Comparison of ENCODE assay signal across 8 cellular contexts in genomic region chr1:161133220-161133740, GRCh38. TPM values are rescaled to one million over a fixed set of nuclear protein-coding genes. Genes with fewer than 3 reads are reported as not detected.
DNase-seq lines count a peak whose midpoint lies in the region; ATAC-seq and TF ChIP-seq lines count a peak whose summit lies in the region.

No MANE protein-coding gene starts in this region.

- H3K36me3 Mint-ChIP-seq in activated CD8-positive, alpha-beta T cell treated with anti-CD3 and anti-CD28 coated beads, Interleukin-2, amount 10 ng/mL, durations not matched to agents 7 days and 5 days (ENCODE audit: low read depth), result peaks cover 29% of the 10 kb centered on the region
- H3K36me3 Mint-ChIP-seq in activated CD8-positive, alpha-beta T cell treated with anti-CD3 and anti-CD28 coated beads for 36 hours (ENCODE audit: low read depth), result peaks cover 24% of the 10 kb centered on the region

- no peaks in the 10 kb centered on the region for H3K27me3 Mint-ChIP-seq in activated CD8-positive, alpha-beta T cell treated with anti-CD3 and anti-CD28 coated beads, Interleukin-2, amount 10 ng/mL, durations not matched to agents 7 days and 5 days (ENCODE audit: low read depth)
- no peaks in the 10 kb centered on the region for H3K27me3 Mint-ChIP-seq in activated CD8-positive, alpha-beta T cell treated with anti-CD3 and anti-CD28 coated beads for 36 hours

- H3K9me2 ChIP-seq in SK-N-SH, result no peaks in the 10 kb centered on the region

- 2% methylated on average over 11 of the region's 11 CpGs for WGBS in SK-N-SH (ENCODE audit: low lambda C conversion rate)
- WGBS in upper lobe of left lung, 2 donors, result 6 to 8% methylated on average over 11 of the region's 11 CpGs

- H4K20me1 ChIP-seq in SK-N-SH (ENCODE audit: insufficient read depth), result no peaks in the 10 kb centered on the region

- TF ChIP-seq EP300 in SK-N-SH (IDR thresholded peaks at IDR 0.05; ENCODE audit: borderline replicate concordance in 1 of 2, low read depth in 1 of 2, low read length in 1 of 2) (no peak), upper lobe of left lung (IDR thresholded peaks at IDR 0.05) (peak in 1 of 4 donors; percentile 51)

- H2AFZ ChIP-seq in SK-N-SH (ENCODE audit: low read depth), result peak overlapping the region; percentile 91

- TF ChIP-seq RAD21 in SK-N-SH (IDR thresholded peaks at IDR 0.05; ENCODE audit: low read length), result no peak

- H3K9me3 Mint-ChIP-seq in activated CD8-positive, alpha-beta T cell treated with anti-CD3 and anti-CD28 coated beads, Interleukin-2, amount 10 ng/mL, durations not matched to agents 7 days and 5 days (ENCODE audit: insufficient read depth), result no peaks in the 10 kb centered on the region
- H3K9me3 Mint-ChIP-seq in activated CD8-positive, alpha-beta T cell treated with anti-CD3 and anti-CD28 coated beads for 36 hours, result no peaks in the 10 kb centered on the region

- H3K9me3 ChIP-seq in SK-N-SH, result no peaks in the 10 kb centered on the region
- no peaks in the 10 kb centered on the region for H3K9me3 ChIP-seq in iPS-18c (ENCODE audit: control insufficient read depth, insufficient read depth, low read length)
- H3K9me3 ChIP-seq in upper lobe of left lung, result no peaks in the 10 kb centered on the region

- H3K4me1 ChIP-seq in SK-N-SH (ENCODE audit: control insufficient read depth in 1 of 2, insufficient read depth in 2 of 2, low read depth in 1 of 2, low read length in 1 of 2) (peaks cover 5 to 13% of the 10 kb centered on the region in 2 experiments; a peak in 3 of 4 replicates), upper lobe of left lung (peaks cover 37 to 60% (median 44%) of the 10 kb centered on the region in 4 donors)

- CTCF ChIA-PET in activated CD8-positive, alpha-beta T cell treated with anti-CD3 and anti-CD28 coated beads, Interleukin-2, amount 10 ng/mL, durations not matched to agents 7 days and 5 days (lab: Charles Lee), result interaction anchor here (0.7 to 1.7 kb wide), 15 partner anchors 12 to 406 kb away, joined by 3 to 16 read pairs (median 4); partner anchors contain the start of genes ARHGAP30, KLHDC9, NIT1 and PFDN2
- CTCF ChIA-PET in activated CD8-positive, alpha-beta T cell treated with anti-CD3 and anti-CD28 coated beads for 36 hours (lab: Charles Lee), result interaction anchor here (0.6 to 3.0 kb wide), 6 partner anchors 10 to 136 kb away, joined by 3 to 10 read pairs (median 4); partner anchors contain the start of genes KLHDC9 and PPOX
- CTCF ChIA-PET in SK-N-SH (lab: Yijun Ruan, JAX), result interaction anchor here (0.8 to 5.0 kb wide), 8 partner anchors 9 to 143 kb away, joined by 3 to 21 read pairs (median 4); no protein-coding TSS in a partner anchor

- no peak overlapping the region for H3K4me3 Mint-ChIP-seq in activated CD8-positive, alpha-beta T cell treated with anti-CD3 and anti-CD28 coated beads, Interleukin-2, amount 10 ng/mL, durations not matched to agents 7 days and 5 days
- no peak overlapping the region for H3K4me3 Mint-ChIP-seq in activated CD8-positive, alpha-beta T cell treated with anti-CD3 and anti-CD28 coated beads for 36 hours

- H3K27ac ChIP-seq in SK-N-SH (ENCODE audit: low read depth in 2 of 2, low read length in 1 of 2), result peak overlapping the region; percentile 91 to 96
- H3K27ac ChIP-seq in upper lobe of left lung, result peak overlapping the region; percentile 97 to 100 (median 98)

- H3K9ac ChIP-seq in SK-N-SH, result peak overlapping the region; percentile 89

- peaks cover 14% of the 10 kb centered on the region for H3F3A ChIP-seq in SK-N-SH (replicated peaks; ENCODE audit: insufficient read depth)

- H3K27ac Mint-ChIP-seq in activated CD8-positive, alpha-beta T cell treated with anti-CD3 and anti-CD28 coated beads, Interleukin-2, amount 10 ng/mL, durations not matched to agents 7 days and 5 days, result no peak overlapping the region
- H3K27ac Mint-ChIP-seq in activated CD8-positive, alpha-beta T cell treated with anti-CD3 and anti-CD28 coated beads for 36 hours, result no peak overlapping the region

- POLR2A ChIA-PET in activated CD8-positive, alpha-beta T cell treated with anti-CD3 and anti-CD28 coated beads, Interleukin-2, amount 10 ng/mL, durations not matched to agents 7 days and 5 days (lab: Charles Lee), result interaction anchor here (0.6 to 4.3 kb wide), 12 partner anchors 8 to 94 kb away, joined by 3 to 28 read pairs (median 6); partner anchors contain the start of genes ARHGAP30, KLHDC9, NIT1 and PFDN2
- POLR2A ChIA-PET in activated CD8-positive, alpha-beta T cell treated with anti-CD3 and anti-CD28 coated beads for 36 hours (lab: Charles Lee), result interaction anchor here (0.6 to 3.6 kb wide), 14 partner anchors 8 to 332 kb away, joined by 3 to 23 read pairs (median 4); partner anchors contain the start of genes NDUFS2 and UFC1
- POLR2A ChIA-PET in SK-N-SH (lab: Yijun Ruan, JAX), result interaction anchor here (0.9 to 1.8 kb wide), 6 partner anchors 11 to 87 kb away, joined by 3 to 12 read pairs (median 7); partner anchors contain the start of genes PPOX, UFC1 and USF1

- no peak for TF ChIP-seq CTCF in activated CD8-positive, alpha-beta T cell treated with anti-CD3 and anti-CD28 coated beads for 36 hours (IDR thresholded peaks at IDR 0.05)
- TF ChIP-seq CTCF in SK-N-SH (IDR thresholded peaks at IDR 0.05), result no peak
- TF ChIP-seq CTCF in upper lobe of left lung (IDR thresholded peaks at IDR 0.05), result no peak

- peaks cover 16 to 24% of the 10 kb centered on the region in 2 experiments for H3K36me3 ChIP-seq in SK-N-SH (replicated peaks in 1 of 2; ENCODE audit: control insufficient read depth in 1 of 2, insufficient read depth in 2 of 2, low read length in 1 of 2)
- H3K36me3 ChIP-seq in upper lobe of left lung, result peaks cover 4 to 19% (median 10%) of the 10 kb centered on the region in 4 donors

- H3K27me3 ChIP-seq in SK-N-SH (ENCODE audit: insufficient read depth), result no peaks in the 10 kb centered on the region
- no peaks in the 10 kb centered on the region for H3K27me3 ChIP-seq in upper lobe of left lung

- no peak for TF ChIP-seq POLR2A in upper lobe of left lung (IDR thresholded peaks at IDR 0.05)

- intact Hi-C loops in activated CD8-positive, alpha-beta T cell treated with anti-CD3 and anti-CD28 coated beads for 36 hours (cut with micrococcal nuclease), result no loop called here

- H3K4me2 ChIP-seq in SK-N-SH, result peak overlapping the region; percentile 73

- peak; percentile 1 for ATAC-seq in activated CD8-positive, alpha-beta T cell treated with anti-CD3 and anti-CD28 coated beads, Interleukin-2, amount 10 ng/mL, durations not matched to agents 7 days and 5 days
- ATAC-seq in activated CD8-positive, alpha-beta T cell treated with anti-CD3 and anti-CD28 coated beads for 36 hours, result no peak
- ATAC-seq in upper lobe of left lung (ENCODE audit: low FRiP score in 2 of 2), result no peak

- H3K4me3 ChIP-seq in SK-N-SH (ENCODE audit: low read depth in 2 of 2, low read length in 1 of 2), result peak overlapping the region; percentile 54 to 74
- peak overlapping the region; percentile 93 for H3K4me3 ChIP-seq in iPS-18c (ENCODE audit: insufficient read depth, low read depth, low read length)
- H3K4me3 ChIP-seq in upper lobe of left lung, result peak overlapping the region; percentile 44 to 88 (median 70)

- H3K4me1 Mint-ChIP-seq in activated CD8-positive, alpha-beta T cell treated with anti-CD3 and anti-CD28 coated beads, Interleukin-2, amount 10 ng/mL, durations not matched to agents 7 days and 5 days (ENCODE audit: low read depth), result peaks cover 39% of the 10 kb centered on the region
- peaks cover 38% of the 10 kb centered on the region for H3K4me1 Mint-ChIP-seq in activated CD8-positive, alpha-beta T cell treated with anti-CD3 and anti-CD28 coated beads for 36 hours (ENCODE audit: low read depth)

- DNase-seq in activated CD8-positive, alpha-beta T cell treated with anti-CD3 and anti-CD28 coated beads, Interleukin-2, amount 10 ng/mL, durations not matched to agents 7 days and 5 days, result no peak
- no peak for DNase-seq in activated CD8-positive, alpha-beta T cell treated with anti-CD3 and anti-CD28 coated beads for 36 hours
- DNase-seq in SK-N-SH (peak; percentile 26), upper lobe of left lung (no peak), NCI-H1930 (lab: John Stamatoyannopoulos, UW) (no peak), OCI-M2 (lab: John Stamatoyannopoulos, UW; ENCODE audit: unreplicated experiment) (no peak), NCI-H2171 (lab: John Stamatoyannopoulos, UW) (no peak)

- peaks cover 57% of the 10 kb centered on the region for H3K79me2 ChIP-seq in SK-N-SH (ENCODE audit: insufficient read depth)

RNA-seq across cellular contexts. Expression of gene DEDD, which starts 0.8 kb away (rescaled TPM):
- 10 to 100 TPM; 34.5 to 36.3 TPM for total RNA-seq in activated CD8-positive, alpha-beta T cell treated with anti-CD3 and anti-CD28 coated beads, Interleukin-2, amount 10 ng/mL, durations not matched to agents 7 days and 5 days
- total RNA-seq in activated CD8-positive, alpha-beta T cell treated with anti-CD3 and anti-CD28 coated beads for 36 hours, result 10 to 100 TPM; 30.4 to 37.0 TPM
- 43.1 and 45.0 TPM in 2 replicates for polyA plus RNA-seq in SK-N-SH (2012; rRNA removed)
- polyA plus RNA-seq in SK-N-SH (2012; cell fraction: cytosol; rRNA removed), result 26.8 and 37.1 TPM in 2 replicates
- 60.8 and 63.8 TPM in 2 replicates for polyA plus RNA-seq in SK-N-SH (2012; cell fraction: nucleus; rRNA removed)
- total RNA-seq in upper lobe of left lung, result 10 to 100 TPM; 26.7 to 45.1 (median 35.1) TPM

RNA-seq across cellular contexts. Expression of gene NIT1, which starts 15.4 kb away (rescaled TPM):
- total RNA-seq in activated CD8-positive, alpha-beta T cell treated with anti-CD3 and anti-CD28 coated beads, Interleukin-2, amount 10 ng/mL, durations not matched to agents 7 days and 5 days, result 10 to 100 TPM; 34.1 to 35.2 TPM
- total RNA-seq in activated CD8-positive, alpha-beta T cell treated with anti-CD3 and anti-CD28 coated beads for 36 hours, result 10 to 100 TPM; 38.5 to 40.0 TPM
- polyA plus RNA-seq in SK-N-SH (2012; rRNA removed), result 38.7 and 48.9 TPM in 2 replicates
- polyA plus RNA-seq in SK-N-SH (2012; cell fraction: cytosol; rRNA removed), result 18.6 and 31.2 TPM in 2 replicates
- 147 and 155 TPM in 2 replicates for polyA plus RNA-seq in SK-N-SH (2012; cell fraction: nucleus; rRNA removed)
- total RNA-seq in upper lobe of left lung, result 10 to 100 TPM; 21.2 to 62.9 (median 40.7) TPM

RNA-seq across cellular contexts. Expression of gene PFDN2, which starts 15.4 kb away (rescaled TPM):
- 10 to 100 TPM; 66.3 to 68.0 TPM for total RNA-seq in activated CD8-positive, alpha-beta T cell treated with anti-CD3 and anti-CD28 coated beads, Interleukin-2, amount 10 ng/mL, durations not matched to agents 7 days and 5 days
- 100 to 1,000 TPM; 137 to 144 TPM for total RNA-seq in activated CD8-positive, alpha-beta T cell treated with anti-CD3 and anti-CD28 coated beads for 36 hours
- polyA plus RNA-seq in SK-N-SH (2012; rRNA removed), result 340 and 445 TPM in 2 replicates
- 565 and 761 TPM in 2 replicates for polyA plus RNA-seq in SK-N-SH (2012; cell fraction: cytosol; rRNA removed)
- polyA plus RNA-seq in SK-N-SH (2012; cell fraction: nucleus; rRNA removed), result 81.8 and 90.8 TPM in 2 replicates
- 10 to 100 TPM; 17.8 to 55.9 (median 41.4) TPM for total RNA-seq in upper lobe of left lung

RNA-seq across cellular contexts. Expression of gene UFC1, which starts 20.5 kb away (rescaled TPM):
- total RNA-seq in activated CD8-positive, alpha-beta T cell treated with anti-CD3 and anti-CD28 coated beads, Interleukin-2, amount 10 ng/mL, durations not matched to agents 7 days and 5 days, result 100 to 1,000 TPM; 103 to 104 TPM
- 10 to 100 TPM; 81.2 to 84.1 TPM for total RNA-seq in activated CD8-positive, alpha-beta T cell treated with anti-CD3 and anti-CD28 coated beads for 36 hours
- polyA plus RNA-seq in SK-N-SH (2012; rRNA removed), result 150 and 201 TPM in 2 replicates
- 232 and 236 TPM in 2 replicates for polyA plus RNA-seq in SK-N-SH (2012; cell fraction: cytosol; rRNA removed)
- 40.4 and 62.6 TPM in 2 replicates for polyA plus RNA-seq in SK-N-SH (2012; cell fraction: nucleus; rRNA removed)
- total RNA-seq in upper lobe of left lung, result 10 to 100 TPM; 32.5 to 95.6 (median 75.6) TPM

RNA-seq across cellular contexts. Expression of gene USP21, which starts 26.0 kb away (rescaled TPM):
- 10 to 100 TPM; 29.2 to 32.0 TPM for total RNA-seq in activated CD8-positive, alpha-beta T cell treated with anti-CD3 and anti-CD28 coated beads, Interleukin-2, amount 10 ng/mL, durations not matched to agents 7 days and 5 days
- total RNA-seq in activated CD8-positive, alpha-beta T cell treated with anti-CD3 and anti-CD28 coated beads for 36 hours, result 10 to 100 TPM; 24.4 to 26.7 TPM
- polyA plus RNA-seq in SK-N-SH (2012; rRNA removed), result 24.5 and 26.8 TPM in 2 replicates
- 13.4 and 18.4 TPM in 2 replicates for polyA plus RNA-seq in SK-N-SH (2012; cell fraction: cytosol; rRNA removed)
- polyA plus RNA-seq in SK-N-SH (2012; cell fraction: nucleus; rRNA removed), result 94.1 and 110 TPM in 2 replicates
- total RNA-seq in upper lobe of left lung, result 10 to 100 TPM; 14.1 to 48.2 (median 21.8) TPM
